ENCODE assay signal across 18 cellular contexts in the genomic region with DNA sequence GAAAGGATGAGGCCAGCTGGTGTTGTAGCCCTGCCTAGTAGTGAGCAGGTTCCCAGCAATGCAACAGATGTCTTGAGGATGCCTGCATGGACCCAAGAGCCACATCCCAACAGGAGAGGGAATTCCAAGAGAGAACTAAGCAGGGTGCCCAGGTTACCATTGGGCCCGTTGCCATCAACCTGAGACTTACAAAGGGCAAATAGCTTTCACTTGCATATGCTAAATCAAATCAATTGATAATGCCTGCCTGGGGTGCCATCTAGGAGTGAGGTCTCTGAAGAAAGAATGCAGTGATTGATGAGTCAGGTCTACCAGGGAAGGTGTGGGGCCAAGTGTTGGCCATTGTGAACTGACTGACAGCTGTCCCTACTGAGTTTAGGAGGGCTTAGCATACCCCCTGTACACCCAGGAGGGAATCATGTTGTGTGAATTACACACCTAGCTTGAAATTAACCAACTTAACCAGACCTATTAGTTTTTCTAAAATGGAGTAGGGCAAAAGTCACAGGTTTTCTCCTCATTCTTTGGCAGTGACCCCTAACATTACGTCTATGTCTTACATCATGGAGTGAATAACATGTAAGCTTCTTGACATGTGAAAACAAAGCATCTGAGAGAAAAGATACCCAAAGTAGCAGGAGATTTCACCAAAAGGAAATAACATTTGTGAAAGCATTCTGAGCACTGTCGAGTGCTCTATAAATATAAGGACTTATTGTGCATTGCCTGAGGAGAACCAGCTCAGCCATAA. TPM values are rescaled to one million over a fixed set of nuclear protein-coding genes. Genes with fewer than 3 reads are reported as not detected.
DNase-seq lines count a peak whose midpoint lies in the region; ATAC-seq, FAIRE-seq and TF ChIP-seq lines count a peak whose summit lies in the region.
"Had no signal": no experiment of that assay in that cellular context is flagged by ENCODE, and none has a peak within 500 bp of the region (broad histone marks: within the 10 kb centered on the region; RNA-seq: fewer than 3 reads in every experiment).

No MANE protein-coding gene starts in this region.

- H3K36me3 Mint-ChIP-seq in GM23338 (ENCODE audit: low read depth): no peaks in the 10 kb centered on the region; the same call in 2 of the 3 replicates
- H3K36me3 Mint-ChIP-seq in nephron (ENCODE audit: low read depth): peaks cover 4% of the 10 kb centered on the region

- H3K36me3 ChIP-seq in GM23338 (ENCODE audit: insufficient read depth) (no peaks in the 10 kb centered on the region), IMR-90 (ENCODE audit: control insufficient read depth, insufficient read depth, low read length) (no peaks in the 10 kb centered on the region), left lung (no peaks in the 10 kb centered on the region)
- H3K36me3 ChIP-seq: MG63 had no signal

- peaks cover 0 to 15% of the 10 kb centered on the region in 2 experiments; a peak in 2 of 4 replicates for H3K79me1 ChIP-seq in IMR-90 (ENCODE audit: low read depth in 1 of 2, low read length in 2 of 2)

- H3K79me2 ChIP-seq in GM23338 (replicated peaks; ENCODE audit: insufficient read depth): no peaks in the 10 kb centered on the region

- BruUV-seq in IMR-90 (replicated peaks; lab: Mats Ljungman, UMichigan): no TSS peak

- H2BK120ac ChIP-seq in IMR-90 (ENCODE audit: low read depth, low read length): no peak overlapping the region

- no peak overlapping the region; the same call in 1 of the 2 replicates for H4K91ac ChIP-seq in IMR-90 (ENCODE audit: insufficient read depth, low read depth, low read length)

- FAIRE-seq in GM12892 (lab: Jason Lieb, UNC): no peak
- FAIRE-seq: HepG2 had no signal

- TF ChIP-seq RAD21 in IMR-90 (IDR thresholded peaks at IDR 0.05; ENCODE audit: low read length): no peak

- H3K27me3 ChIP-seq in GM23338 (ENCODE audit: insufficient read depth): no peaks in the 10 kb centered on the region
- no peaks in the 10 kb centered on the region for H3K27me3 ChIP-seq in IMR-90 (ENCODE audit: control insufficient read depth, insufficient read depth, low read length)
- H3K27me3 ChIP-seq in left lung: no peaks in the 10 kb centered on the region
- H3K27me3 ChIP-seq: MG63 had no signal

- H3K4me1 ChIP-seq in GM23338 (ENCODE audit: insufficient read depth) (peaks cover 24% of the 10 kb centered on the region), IMR-90 (ENCODE audit: control insufficient read depth, insufficient read depth, low read length) (peaks cover 14% of the 10 kb centered on the region), left lung (no peaks in the 10 kb centered on the region)

- no peak for TF ChIP-seq CTCF in GM23338 (conservative IDR thresholded peaks at IDR 0.05; ENCODE audit: low read depth in 2 of 2)
- no peak for TF ChIP-seq CTCF in IMR-90 (conservative IDR thresholded peaks at IDR 0.05; ENCODE audit: low read depth, low read length)
- TF ChIP-seq CTCF in fibroblast of mammary gland (conservative IDR thresholded peaks at IDR 0.05; ENCODE audit: control insufficient read depth, insufficient read depth, low read depth, low read length): no peak
- TF ChIP-seq CTCF in nephron (IDR thresholded peaks at IDR 0.05; ENCODE audit: unreplicated experiment in 3 of 3): no peak
- TF ChIP-seq CTCF in left lung (IDR thresholded peaks at IDR 0.05): no peak

- no peak overlapping the region for H3K4ac ChIP-seq in IMR-90 (ENCODE audit: low read depth, low read length)

- ATAC-seq in GM23338 (peak; percentile 79), IMR-90 (ENCODE audit: low read depth) (no peak; the same call in 1 of the 2 replicates), GM18868 (IDR thresholded peaks at IDR 0.05; ENCODE audit: unreplicated experiment) (no peak), left lung (no peak)
- ATAC-seq: HepG2, Panc1 had no signal

- DNase-seq in GM23338 (ENCODE audit: low spot score): peak; percentile 54
- peak; percentile 58 for DNase-seq in IMR-90
- peak; percentile 48 for DNase-seq in fibroblast of mammary gland (ENCODE audit: low read depth)
- no peak for DNase-seq in left lung
- no peak for DNase-seq in GM12892 (ENCODE audit: insufficient read length)
- DNase-seq: CD8-positive, alpha-beta memory T cell; DMS153; GOT3; MG63; NCI-H1092 treated with DMSO at 0.1 percent for 48 hours; NCI-H1694 treated with DMSO at 0.1 percent for 48 hours; NCI-H446; NCI-H774; SHP77 treated with DMSO at 0.1 percent for 48 hours had no signal

- no CpG with 5 or more reads among the region's 3 CpGs for WGBS in IMR-90 (ENCODE audit: extremely low coverage in 2 of 2, insufficient read length in 1 of 2), 2 experiments

- no peak overlapping the region for H2BK5ac ChIP-seq in IMR-90 (ENCODE audit: low read depth, low read length, poor library complexity, severe bottlenecking)

- H2AK5ac ChIP-seq in IMR-90 (ENCODE audit: low read depth, low read length): no peak overlapping the region

- H4K5ac ChIP-seq in IMR-90 (ENCODE audit: low read depth, low read length): no peak overlapping the region

- H2AFZ ChIP-seq in GM23338: no peak overlapping the region
- H2AFZ ChIP-seq in IMR-90 (replicated peaks; ENCODE audit: low read length, poor library complexity): no peak overlapping the region

- no peak overlapping the region for H3K9ac ChIP-seq in IMR-90 (ENCODE audit: low read depth, low read length)

- H3K4me2 ChIP-seq in GM23338: 0 out of 2 replicates have a peak overlapping the region, but pooled peaks have one; percentile 26
- H3K4me2 ChIP-seq in IMR-90 (ENCODE audit: low read depth, low read length): no peak overlapping the region; the same call in 1 of the 2 replicates

- no peak overlapping the region for H2AK9ac ChIP-seq in IMR-90 (replicated peaks; ENCODE audit: low read depth, low read length, poor library complexity)

- no peak for TF ChIP-seq POLR2A in IMR-90 (IDR thresholded peaks at IDR 0.05; ENCODE audit: low read depth, low read length)
- no peak for TF ChIP-seq POLR2A in GM12892 (IDR thresholded peaks at IDR 0.05; ENCODE audit: low read depth, low read length)

- POLR2A ChIA-PET in IMR-90 (lab: Charles Lee; ENCODE audit: unreplicated experiment): no interaction called here

- H3K27ac ChIP-seq in GM23338 (ENCODE audit: low read depth) (no peak overlapping the region), IMR-90 (ENCODE audit: insufficient read depth, low read length) (no peak overlapping the region), left lung (no peak overlapping the region)

- H3K18ac ChIP-seq in IMR-90 (ENCODE audit: low read depth, low read length): no peak overlapping the region

- no peaks in the 10 kb centered on the region for H3K9me3 ChIP-seq in IMR-90 (ENCODE audit: control insufficient read depth, insufficient read depth, low read length)
- H3K9me3 ChIP-seq in left lung: no peaks in the 10 kb centered on the region
- H3K9me3 ChIP-seq: MG63 had no signal

- no peak overlapping the region for H2BK20ac ChIP-seq in IMR-90 (ENCODE audit: low read depth, low read length)

- no peak overlapping the region for H3K4me3 Mint-ChIP-seq in GM23338
- H3K4me3 Mint-ChIP-seq in nephron: no peak overlapping the region
- H3K4me3 Mint-ChIP-seq: CD8-positive, alpha-beta memory T cell had no signal

- H3K27ac Mint-ChIP-seq in GM23338 (no peak overlapping the region; the same call in 1 of the 2 replicates), nephron (peak overlapping the region; percentile 77 to 86 (median 81))
- H3K27ac Mint-ChIP-seq: CD8-positive, alpha-beta memory T cell had no signal

- no peaks in the 10 kb centered on the region for H4K20me1 ChIP-seq in GM23338 (replicated peaks; ENCODE audit: insufficient read depth)
- no peaks in the 10 kb centered on the region; the same call in 1 of the 2 replicates for H4K20me1 ChIP-seq in IMR-90 (ENCODE audit: insufficient read depth, low read length)

- in situ Hi-C loops in IMR-90 (cut with MboI; ENCODE audit: low sequenced_read_pairs): no loop called here

- H3K14ac ChIP-seq in IMR-90 (replicated peaks; ENCODE audit: low read depth, low read length): no peak overlapping the region

- H3K56ac ChIP-seq in IMR-90 (ENCODE audit: extremely low read depth, insufficient read depth, low read length): no peak overlapping the region

- H3K23ac ChIP-seq in IMR-90 (ENCODE audit: low read depth, low read length): no peak overlapping the region

- no peaks in the 10 kb centered on the region for H3F3A ChIP-seq in GM23338 (replicated peaks; ENCODE audit: low read depth)

- H3K9me2 ChIP-seq in GM23338 (ENCODE audit: insufficient read depth): peaks cover 14% of the 10 kb centered on the region; the same call in 1 of the 2 replicates

- dilution Hi-C loops in IMR-90 (cut with HindIII; ENCODE audit: low sequenced_read_pairs, unreplicated experiment): no loop called here

- CTCF ChIA-PET in IMR-90 (lab: Yijun Ruan, JAX): no interaction called here

- H3K27me3 Mint-ChIP-seq in GM23338 (ENCODE audit: insufficient read depth, low read depth, poor library complexity) (peaks cover 6% of the 10 kb centered on the region), nephron (ENCODE audit: low read depth) (no peaks in the 10 kb centered on the region)

- peaks cover 7% of the 10 kb centered on the region; the same call in 1 of the 2 replicates for H3K9me1 ChIP-seq in IMR-90 (ENCODE audit: insufficient read depth, low read length)

- no peak overlapping the region; the same call in 2 of the 3 replicates for H2BK15ac ChIP-seq in IMR-90 (ENCODE audit: low read depth, low read length)

- intact Hi-C loops in IMR-90 (cut with micrococcal nuclease) (no loop called here), left lung (cut with DNase I) (no loop called here)

- H4K8ac ChIP-seq in IMR-90 (ENCODE audit: low read depth in 2 of 2, low read length in 2 of 2): no peak overlapping the region

- no peaks in the 10 kb centered on the region; the same call in 2 of the 3 replicates for H3K9me3 Mint-ChIP-seq in GM23338
- H3K9me3 Mint-ChIP-seq in nephron: no peaks in the 10 kb centered on the region
- H3K9me3 Mint-ChIP-seq: CD8-positive, alpha-beta memory T cell had no signal

- H3K4me1 Mint-ChIP-seq in GM23338: peaks cover 36% of the 10 kb centered on the region
- peaks cover 36% of the 10 kb centered on the region for H3K4me1 Mint-ChIP-seq in nephron
- H3K4me1 Mint-ChIP-seq: CD8-positive, alpha-beta memory T cell had no signal

- H3K4me3 ChIP-seq in GM23338: no peak overlapping the region
- no peak overlapping the region for H3K4me3 ChIP-seq in IMR-90 (ENCODE audit: insufficient read depth, low read depth, low read length)
- H3K4me3 ChIP-seq in fibroblast of mammary gland (ENCODE audit: control insufficient read depth, low read depth, low read length): no peak overlapping the region
- H3K4me3 ChIP-seq in left lung: no peak overlapping the region
- H3K4me3 ChIP-seq: MG63 had no signal

RNA-seq across cellular contexts. Expression of gene FHOD3, which starts 32.3 kb away (rescaled TPM):
- total RNA-seq in GM23338 (2014; rRNA removed; shearing (Covaris generic)): 7.1 and 8.7 TPM in 2 replicates
- polyA plus RNA-seq in GM23338 (2016; fragmentation: Nextera tagmentation; extraction: Ambion mirVana) (2.4 and 2.7 TPM in 2 replicates), IMR-90 (2012; rRNA removed) (12.5 and 14.6 TPM in 2 replicates)
- total RNA-seq in IMR-90 (2012; rRNA removed) (16.0 and 16.7 TPM in 2 replicates), left lung (1 to 10 TPM in 1 of 2 donors, under 1 TPM in 1; 0.55 to 1.0 TPM)
- polyA plus RNA-seq in IMR-90 (2012; cell fraction: cytosol; rRNA removed): 12.4 and 13.2 TPM in 2 replicates
- 11.6 and 25.1 TPM in 2 replicates for polyA plus RNA-seq in IMR-90 (2012; cell fraction: nucleus; rRNA removed; ENCODE audit: low replicate concordance)
- polyA plus RNA-seq in GM12892 (2012; ENCODE audit: missing spikeins): 13.6 TPM
- total RNA-seq: CD8-positive, alpha-beta memory T cell had no signal
- polyA plus RNA-seq: CD8-positive, alpha-beta memory T cell; HepG2 had no signal

Comparison
In these comparisons a context has a peak if more than half of its experiments do, and no peak if none do; other contexts are left out.
1. DNase-seq: peak in GM23338 (single experiment), IMR-90 (single experiment) and fibroblast of mammary gland (single experiment); none in left lung (0 of 2) and GM12892 (single experiment).